ENCODE assay signal across 8 cellular contexts in genomic region chr7:79452032-79452494, GRCh38. TPM values are rescaled to one million over a fixed set of nuclear protein-coding genes. Genes with fewer than 3 reads are reported as not detected.
DNase-seq lines count a peak whose midpoint lies in the region; ATAC-seq and TF ChIP-seq lines count a peak whose summit lies in the region.

No MANE protein-coding gene starts in this region.

- peak; percentile 30 to 89 for TF ChIP-seq POLR2A in adrenal gland (IDR thresholded peaks at IDR 0.05)
- TF ChIP-seq POLR2A in heart left ventricle (IDR thresholded peaks at IDR 0.05): peak in 1 of 2 donors; percentile 38

- H3K36me3 Mint-ChIP-seq in activated T-helper 1 cell treated with anti-CD3 and anti-CD28 coated beads, Interleukin-12 subunit alpha, Interleukin-12 subunit beta, Interleukin-2, Interleukin-4 antibody, amounts not matched to agents 30 ng/mL and 10 ng/mL and 1 ng/mL, durations not matched to agents 14 hours and 24 hours and 36 hours (ENCODE audit: low read depth): no peaks in the 10 kb centered on the region

- peak overlapping the region; percentile 67 to 91 (median 77) for H3K4me3 ChIP-seq in adrenal gland
- peak overlapping the region; percentile 64 to 93 (median 74) for H3K4me3 ChIP-seq in heart left ventricle

- H3K4me1 Mint-ChIP-seq in activated T-helper 1 cell treated with anti-CD3 and anti-CD28 coated beads, Interleukin-12 subunit alpha, Interleukin-12 subunit beta, Interleukin-2, Interleukin-4 antibody, amounts not matched to agents 30 ng/mL and 10 ng/mL and 1 ng/mL, durations not matched to agents 14 hours and 24 hours and 36 hours (ENCODE audit: low read depth): no peaks in the 10 kb centered on the region

- TF ChIP-seq CTCF in adrenal gland (IDR thresholded peaks at IDR 0.05) (no peak), heart left ventricle (IDR thresholded peaks at IDR 0.05) (no peak)

- H3K27me3 Mint-ChIP-seq in activated T-helper 1 cell treated with anti-CD3 and anti-CD28 coated beads, Interleukin-12 subunit alpha, Interleukin-12 subunit beta, Interleukin-2, Interleukin-4 antibody, amounts not matched to agents 30 ng/mL and 10 ng/mL and 1 ng/mL, durations not matched to agents 14 hours and 24 hours and 36 hours (ENCODE audit: insufficient read depth): peaks cover 38% of the 10 kb centered on the region

- peak; percentile 89 for DNase-seq in D341Med (ENCODE audit: low spot score)
- peak; percentile 56 for DNase-seq in NCI-H1105 (lab: John Stamatoyannopoulos, UW)
- peak; percentile 90 to 95 (median 92) for DNase-seq in adrenal gland
- peak; percentile 84 to 92 (median 87) for DNase-seq in heart left ventricle
- peak; percentile 19 to 96 (median 86) for DNase-seq in nucleus accumbens (lab: John Stamatoyannopoulos, UW)
- no peak for DNase-seq in activated T-helper 1 cell treated with anti-CD3 and anti-CD28 coated beads, Interleukin-12 subunit alpha, Interleukin-12 subunit beta, Interleukin-2, Interleukin-4 antibody, amounts not matched to agents 30 ng/mL and 10 ng/mL and 1 ng/mL, durations not matched to agents 14 hours and 24 hours and 36 hours (ENCODE audit: low spot score)

- H3K4me1 ChIP-seq in adrenal gland (replicated peaks in 1 of 2) (peaks cover 21 to 31% of the 10 kb centered on the region in 2 donors), heart left ventricle (peaks cover 0 to 32% (median 20%) of the 10 kb centered on the region in 12 donors)

- no peaks in the 10 kb centered on the region for H3K9me3 ChIP-seq in adrenal gland (replicated peaks in 1 of 3)
- H3K9me3 ChIP-seq in heart left ventricle: no peaks in the 10 kb centered on the region

- 0 to 1% (median 1%) methylated on average over 18 to 27 of the region's 27 CpGs for WGBS in adrenal gland, 4 donors
- 0 to 2% (median 1%) methylated on average over 26 to 27 of the region's 27 CpGs for WGBS in heart left ventricle, 4 donors

- H3K4me3 Mint-ChIP-seq in activated T-helper 1 cell treated with anti-CD3 and anti-CD28 coated beads, Interleukin-12 subunit alpha, Interleukin-12 subunit beta, Interleukin-2, Interleukin-4 antibody, amounts not matched to agents 30 ng/mL and 10 ng/mL and 1 ng/mL, durations not matched to agents 14 hours and 24 hours and 36 hours: no peak overlapping the region

- H3K27me3 ChIP-seq in adrenal gland: no peaks in the 10 kb centered on the region
- H3K27me3 ChIP-seq in heart left ventricle: peaks cover 0 to 14% (median 0%) of the 10 kb centered on the region in 9 donors

- no peak overlapping the region for H3K27ac Mint-ChIP-seq in activated T-helper 1 cell treated with anti-CD3 and anti-CD28 coated beads, Interleukin-12 subunit alpha, Interleukin-12 subunit beta, Interleukin-2, Interleukin-4 antibody, amounts not matched to agents 30 ng/mL and 10 ng/mL and 1 ng/mL, durations not matched to agents 14 hours and 24 hours and 36 hours

- intact Hi-C loops in adrenal gland (cut with DNase I): no loop called here
- intact Hi-C loops in heart left ventricle (cut with DNase I): loop anchor here in 4 of 10 donors (5.0 to 10.0 kb wide), 4 partner anchors 45 to 155 kb away; no protein-coding TSS in a partner anchor
- intact Hi-C loops in activated T-helper 1 cell treated with anti-CD3 and anti-CD28 coated beads, Interleukin-12 subunit alpha, Interleukin-12 subunit beta, Interleukin-2, Interleukin-4 antibody, amounts not matched to agents 30 ng/mL and 10 ng/mL and 1 ng/mL, durations not matched to agents 14 hours and 24 hours and 36 hours (cut with micrococcal nuclease): no loop called here

- no peaks in the 10 kb centered on the region for H3K9me3 Mint-ChIP-seq in activated T-helper 1 cell treated with anti-CD3 and anti-CD28 coated beads, Interleukin-12 subunit alpha, Interleukin-12 subunit beta, Interleukin-2, Interleukin-4 antibody, amounts not matched to agents 30 ng/mL and 10 ng/mL and 1 ng/mL, durations not matched to agents 14 hours and 24 hours and 36 hours

- H3K27ac ChIP-seq in adrenal gland: peak overlapping the region; percentile 90 to 98 (median 96)
- peak overlapping the region; percentile 47 to 98 (median 91) for H3K27ac ChIP-seq in heart left ventricle

- no peaks in the 10 kb centered on the region for H3K36me3 ChIP-seq in adrenal gland (replicated peaks in 1 of 2)
- no peaks in the 10 kb centered on the region for H3K36me3 ChIP-seq in heart left ventricle

- ATAC-seq in heart left ventricle (peak; percentile 84 to 90 (median 87)), GM18870 (IDR thresholded peaks at IDR 0.05; ENCODE audit: unreplicated experiment) (no peak), GM18511 (IDR thresholded peaks at IDR 0.05; ENCODE audit: unreplicated experiment) (no peak)

RNA-seq across cellular contexts. Expression of gene MAGI2, which starts 1.4 kb away (rescaled TPM):
- 10 to 100 TPM in 7 of 8 donors, 1 to 10 TPM in 1; 7.7 to 37.1 (median 19.1) TPM for total RNA-seq in adrenal gland
- polyA plus RNA-seq in adrenal gland: 1 to 10 TPM; 3.2 to 8.9 (median 7.2) TPM
- 1 to 10 TPM; 2.2 to 6.8 (median 4.3) TPM for total RNA-seq in heart left ventricle
- polyA plus RNA-seq in heart left ventricle: 1 to 10 TPM; 1.1 to 2.2 TPM
- 0.10 and 0.17 TPM in 2 replicates for total RNA-seq in activated T-helper 1 cell treated with anti-CD3 and anti-CD28 coated beads, Interleukin-12 subunit alpha, Interleukin-12 subunit beta, Interleukin-2, Interleukin-4 antibody, amounts not matched to agents 30 ng/mL and 10 ng/mL and 1 ng/mL, durations not matched to agents 14 hours and 24 hours and 36 hours

Comparison
In these comparisons a context has a peak if more than half of its experiments do, and no peak if none do; other contexts are left out.
1. ATAC-seq: peak in heart left ventricle (4 of 4); none in GM18870 (single experiment) and GM18511 (single experiment).